In the genomic region with DNA sequence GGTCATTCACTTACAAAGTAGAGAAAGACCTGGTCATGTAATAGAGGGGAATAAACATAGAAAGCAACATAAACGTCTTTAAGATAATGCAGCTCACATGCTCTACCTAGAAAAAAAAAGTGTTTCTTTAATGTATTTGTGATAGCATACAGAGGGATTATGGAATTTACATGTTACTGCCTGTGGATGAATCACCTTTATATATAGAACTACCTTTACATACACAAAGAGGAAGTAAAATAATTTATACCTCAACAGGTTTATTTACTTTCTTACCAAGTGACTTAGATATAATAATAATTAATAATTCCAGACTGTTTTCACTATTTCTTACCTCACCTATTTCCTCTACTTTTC, we compare ENCODE assay signal across 14 cellular contexts.
"Had no signal": no experiment of that assay in that cellular context is flagged by ENCODE, and none has a peak within 500 bp of the region (broad histone marks: within the 10 kb centered on the region; RNA-seq: fewer than 3 reads in every experiment).

No MANE protein-coding gene starts in this region.

- H3K27me3 Mint-ChIP-seq: stimulated activated memory B cell treated with anti-CD40 and anti-IgM and Interleukin-4, amounts not matched to agents 10 μg/mL and 1 μg/mL and 100 μg/mL, for 72 hours had no signal

- ATAC-seq: lower lobe of right lung; stimulated activated memory B cell treated with anti-CD40 and anti-IgM and Interleukin-4, amounts not matched to agents 10 μg/mL and 1 μg/mL and 100 μg/mL, for 72 hours had no signal

- DNase-seq: activated CD4-positive, CD25-positive, alpha-beta regulatory T cell treated with anti-CD3 and anti-CD28 coated beads, Interleukin-2, amount 50 U/mL, for 72 hours; activated naive CD4-positive, alpha-beta T cell treated with anti-CD3 and anti-CD28 coated beads for 36 hours; activated T-cell treated with anti-CD3 and anti-CD28 coated beads, Interleukin-2, amount 50 U/mL, for 1 hour; foreskin fibroblast; glutamatergic neuron; lower lobe of right lung; ovary; stimulated activated CD4-positive, alpha-beta T cell treated with anti-CD3 and anti-CD28 coated beads, Interleukin-2, amount 100 ng/mL, for 48 hours; uterus had no signal

- H3K27ac Mint-ChIP-seq: activated naive CD4-positive, alpha-beta T cell treated with anti-CD3 and anti-CD28 coated beads for 36 hours; activated T-helper 2 cell treated with anti-CD3 and anti-CD28 coated beads, Interferon-gamma antibody, Interleukin-2, Interleukin-4, amounts not matched to agents 10 μg/mL and 5 μg/mL and 100 μg/mL, durations not matched to agents 14 hours and 24 hours and 36 hours; mesothelial cell of epicardium; stimulated activated memory B cell treated with anti-CD40 and anti-IgM and Interleukin-4, amounts not matched to agents 10 μg/mL and 1 μg/mL and 100 μg/mL, for 72 hours had no signal

- H3K9me3 ChIP-seq: ascending aorta, lower lobe of right lung, ovary, uterus had no signal

- H3K4me3 Mint-ChIP-seq: activated naive CD4-positive, alpha-beta T cell treated with anti-CD3 and anti-CD28 coated beads for 36 hours; mesothelial cell of epicardium; stimulated activated memory B cell treated with anti-CD40 and anti-IgM and Interleukin-4, amounts not matched to agents 10 μg/mL and 1 μg/mL and 100 μg/mL, for 72 hours had no signal

- H3K27me3 ChIP-seq: ascending aorta, cardiac muscle cell, ovary, uterus had no signal

- H3K4me3 ChIP-seq: ascending aorta, cardiac muscle cell, lower lobe of right lung, ovary, uterus had no signal

- H3K27ac ChIP-seq: ascending aorta, cardiac muscle cell, lower lobe of right lung, ovary, uterus had no signal

- H3K9me3 Mint-ChIP-seq: activated naive CD4-positive, alpha-beta T cell treated with anti-CD3 and anti-CD28 coated beads for 36 hours; activated T-helper 2 cell treated with anti-CD3 and anti-CD28 coated beads, Interferon-gamma antibody, Interleukin-2, Interleukin-4, amounts not matched to agents 10 μg/mL and 5 μg/mL and 100 μg/mL, durations not matched to agents 14 hours and 24 hours and 36 hours; mesothelial cell of epicardium; stimulated activated memory B cell treated with anti-CD40 and anti-IgM and Interleukin-4, amounts not matched to agents 10 μg/mL and 1 μg/mL and 100 μg/mL, for 72 hours had no signal

- H3K36me3 ChIP-seq: ascending aorta, cardiac muscle cell, lower lobe of right lung, ovary, uterus had no signal

- H3K4me1 ChIP-seq: ascending aorta, uterus had no signal
